In genomic region chr10:48634198-48634983, GRCh38 we compare ENCODE assay signal across 9 cellular contexts. TPM values are rescaled to one million over a fixed set of nuclear protein-coding genes. Genes with fewer than 3 reads are reported as not detected.
A peak's percentile ranks its signal among the peaks of the same experiment; 100 is the strongest.
DNase-seq lines count a peak whose midpoint lies in the region; ATAC-seq lines count a peak whose summit lies in the region.
"Had no signal": no experiment of that assay in that cellular context is flagged by ENCODE, and none has a peak within 500 bp of the region (broad histone marks: within the 10 kb centered on the region; RNA-seq: fewer than 3 reads in every experiment).

No MANE protein-coding gene starts in this region.

- H3K4me1 Mint-ChIP-seq in activated T-helper 1 cell treated with anti-CD3 and anti-CD28 coated beads, Interleukin-12 subunit alpha, Interleukin-12 subunit beta, Interleukin-2, Interleukin-4 antibody, amounts not matched to agents 30 ng/mL and 10 ng/mL and 1 ng/mL, durations not matched to agents 14 hours and 24 hours and 36 hours (ENCODE audit: low read depth), result peaks cover 20% of the 10 kb centered on the region

- peak overlapping the region; percentile 64 to 78 for H3K27ac ChIP-seq in aorta (ENCODE audit: low read depth in 1 of 2, low read length in 2 of 2)

- 3 to 4% methylated on average over 5 of the region's 5 CpGs for WGBS in aorta, 2 donors

- H3K9me3 Mint-ChIP-seq in activated T-helper 1 cell treated with anti-CD3 and anti-CD28 coated beads, Interleukin-12 subunit alpha, Interleukin-12 subunit beta, Interleukin-2, Interleukin-4 antibody, amounts not matched to agents 30 ng/mL and 10 ng/mL and 1 ng/mL, durations not matched to agents 14 hours and 24 hours and 36 hours, result no peaks in the 10 kb centered on the region

- intact Hi-C loops in activated T-helper 1 cell treated with anti-CD3 and anti-CD28 coated beads, Interleukin-12 subunit alpha, Interleukin-12 subunit beta, Interleukin-2, Interleukin-4 antibody, amounts not matched to agents 30 ng/mL and 10 ng/mL and 1 ng/mL, durations not matched to agents 14 hours and 24 hours and 36 hours (cut with micrococcal nuclease), result loop anchor here (5.0 kb wide), 1 partner anchor 1873 kb away; no protein-coding TSS in a partner anchor
- intact Hi-C loops in aorta (cut with DNase I), result loop anchor here in 1 of 2 donors (2.0 kb wide), 1 partner anchor 20 kb away; no protein-coding TSS in a partner anchor

- H3K4me1 ChIP-seq in aorta (ENCODE audit: control insufficient read depth in 1 of 2, insufficient read depth in 2 of 2, low read length in 2 of 2), result peaks cover 3% of the 10 kb centered on the region in 2 donors

- no peaks in the 10 kb centered on the region for H3K36me3 Mint-ChIP-seq in activated T-helper 1 cell treated with anti-CD3 and anti-CD28 coated beads, Interleukin-12 subunit alpha, Interleukin-12 subunit beta, Interleukin-2, Interleukin-4 antibody, amounts not matched to agents 30 ng/mL and 10 ng/mL and 1 ng/mL, durations not matched to agents 14 hours and 24 hours and 36 hours (ENCODE audit: low read depth)

- ATAC-seq in GM21515 (IDR thresholded peaks at IDR 0.05; ENCODE audit: unreplicated experiment), result peak; percentile 86
- peak; percentile 89 for ATAC-seq in aorta (ENCODE audit: low FRiP score)

- H3K4me3 ChIP-seq in aorta (ENCODE audit: low read length in 2 of 2), result no peak overlapping the region

- no peaks in the 10 kb centered on the region for H3K27me3 ChIP-seq in aorta (ENCODE audit: control insufficient read depth in 1 of 2, insufficient read depth in 2 of 2, low read length in 1 of 2)

- H3K4me3 Mint-ChIP-seq in activated T-helper 1 cell treated with anti-CD3 and anti-CD28 coated beads, Interleukin-12 subunit alpha, Interleukin-12 subunit beta, Interleukin-2, Interleukin-4 antibody, amounts not matched to agents 30 ng/mL and 10 ng/mL and 1 ng/mL, durations not matched to agents 14 hours and 24 hours and 36 hours, result no peak overlapping the region

- peaks cover 2% of the 10 kb centered on the region for H3K27me3 Mint-ChIP-seq in activated T-helper 1 cell treated with anti-CD3 and anti-CD28 coated beads, Interleukin-12 subunit alpha, Interleukin-12 subunit beta, Interleukin-2, Interleukin-4 antibody, amounts not matched to agents 30 ng/mL and 10 ng/mL and 1 ng/mL, durations not matched to agents 14 hours and 24 hours and 36 hours (ENCODE audit: insufficient read depth)

- H3K9me3 ChIP-seq in aorta (ENCODE audit: control insufficient read depth, low read length), result no peaks in the 10 kb centered on the region

- no peaks in the 10 kb centered on the region for H3K36me3 ChIP-seq in aorta (ENCODE audit: control insufficient read depth in 1 of 2, insufficient read depth in 2 of 2, low read length in 1 of 2)

- H3K27ac Mint-ChIP-seq in activated T-helper 1 cell treated with anti-CD3 and anti-CD28 coated beads, Interleukin-12 subunit alpha, Interleukin-12 subunit beta, Interleukin-2, Interleukin-4 antibody, amounts not matched to agents 30 ng/mL and 10 ng/mL and 1 ng/mL, durations not matched to agents 14 hours and 24 hours and 36 hours, result peak overlapping the region; percentile 20

- DNase-seq in GDM1 (lab: John Stamatoyannopoulos, UW) (peak; percentile 95), HS-27A (ENCODE audit: low read depth) (peak; percentile 14), iris pigment epithelial cell (ENCODE audit: low read depth) (peak; percentile 57), aorta (peak; percentile 85 to 91), NCI-H146 (lab: John Stamatoyannopoulos, UW) (no peak), HuH-7 (ENCODE audit: low spot score) (no peak)
- peak; percentile 15 for DNase-seq in activated T-helper 1 cell treated with anti-CD3 and anti-CD28 coated beads, Interleukin-12 subunit alpha, Interleukin-12 subunit beta, Interleukin-2, Interleukin-4 antibody, amounts not matched to agents 30 ng/mL and 10 ng/mL and 1 ng/mL, durations not matched to agents 14 hours and 24 hours and 36 hours (ENCODE audit: low spot score)

RNA-seq across cellular contexts. Expression of gene ARHGAP22, which starts 29.5 kb away (rescaled TPM):
- 0.66 and 1.2 TPM in 2 replicates for total RNA-seq in activated T-helper 1 cell treated with anti-CD3 and anti-CD28 coated beads, Interleukin-12 subunit alpha, Interleukin-12 subunit beta, Interleukin-2, Interleukin-4 antibody, amounts not matched to agents 30 ng/mL and 10 ng/mL and 1 ng/mL, durations not matched to agents 14 hours and 24 hours and 36 hours
- total RNA-seq in aorta, result 10 to 100 TPM; 19.1 to 29.1 TPM
- 10 to 100 TPM in 1 of 2 donors, 1 to 10 TPM in 1; 6.1 to 15.1 TPM for polyA plus RNA-seq in aorta
- total RNA-seq: T-helper 1 cell treated with Interleukin-12 subunit alpha and Interleukin-12 subunit beta and Interleukin-4 antibody, amounts not matched to agents 30 ng/mL and 1 ng/mL, for 36 hours had no signal

RNA-seq across cellular contexts. Expression of gene WDFY4, which starts 50.3 kb away (rescaled TPM):
- 0.08 TPM in 1 of 2 replicates, not detected in the other for total RNA-seq in activated T-helper 1 cell treated with anti-CD3 and anti-CD28 coated beads, Interleukin-12 subunit alpha, Interleukin-12 subunit beta, Interleukin-2, Interleukin-4 antibody, amounts not matched to agents 30 ng/mL and 10 ng/mL and 1 ng/mL, durations not matched to agents 14 hours and 24 hours and 36 hours
- total RNA-seq in aorta, result 10 to 100 TPM in 1 of 2 donors, 1 to 10 TPM in 1; 7.3 to 15.0 TPM
- 1 to 10 TPM in 1 of 2 donors, under 1 TPM in 1; 0.54 to 1.9 TPM for polyA plus RNA-seq in aorta

Comparison
In these comparisons a context has a peak if more than half of its experiments do, and no peak if none do; other contexts are left out.
1. DNase-seq: peak in GDM1 (single experiment), HS-27A (single experiment), activated T-helper 1 cell treated with anti-CD3 and anti-CD28 coated beads, Interleukin-12 subunit alpha, Interleukin-12 subunit beta, Interleukin-2, Interleukin-4 antibody, amounts not matched to agents 30 ng/mL and 10 ng/mL and 1 ng/mL, durations not matched to agents 14 hours and 24 hours and 36 hours (single experiment), iris pigment epithelial cell (single experiment) and aorta (2 of 2); none in NCI-H146 (single experiment) and HuH-7 (single experiment).